ENCODE assay signal across 12 cellular contexts in genomic region chr17:48294193-48294909, GRCh38.
DNase-seq lines count a peak whose midpoint lies in the region; ATAC-seq, FAIRE-seq and TF ChIP-seq lines count a peak whose summit lies in the region.
"Had no signal": no experiment of that assay in that cellular context is flagged by ENCODE, and none has a peak within 500 bp of the region (broad histone marks: within the 10 kb centered on the region; RNA-seq: fewer than 3 reads in every experiment).

No MANE protein-coding gene starts in this region.

- no peak for DNase-seq in activated naive CD4-positive, alpha-beta T cell treated with anti-CD3 and anti-CD28 coated beads for 36 hours
- no peak for DNase-seq in activated naive CD4-positive, alpha-beta T cell treated with Interleukin-2 at 50 U/mL for 16 hours
- DNase-seq in PC-3, result no peak
- DNase-seq in K562 (ENCODE audit: extremely low read depth in 1 of 4, low spot score in 3 of 4), result no peak
- DNase-seq in stimulated activated naive CD8-positive, alpha-beta T cell treated with anti-CD3 and anti-CD28 coated beads, Interleukin-15, amount 100 ng/mL, for 72 hours, result no peak
- no peak for DNase-seq in endodermal cell
- DNase-seq in MCF 10A (ENCODE audit: unreplicated experiment), result no peak
- DNase-seq: NCI-H2171 treated with DMSO at 0.1 percent for 48 hours; stimulated activated naive B cell treated with anti-CD40 and anti-IgM and Interleukin-4, amounts not matched to agents 10 μg/mL and 1 μg/mL and 100 μg/mL, for 72 hours had no signal

- peaks cover 55% of the 10 kb centered on the region for H3K4me1 Mint-ChIP-seq in activated naive CD4-positive, alpha-beta T cell treated with anti-CD3 and anti-CD28 coated beads for 36 hours (ENCODE audit: low read depth)
- H3K4me1 Mint-ChIP-seq in stimulated activated naive CD8-positive, alpha-beta T cell treated with anti-CD3 and anti-CD28 coated beads, Interleukin-15, amount 100 ng/mL, for 72 hours, result peaks cover 52% of the 10 kb centered on the region
- H3K4me1 Mint-ChIP-seq in endodermal cell, result peaks cover 14% of the 10 kb centered on the region
- no peaks in the 10 kb centered on the region for H3K4me1 Mint-ChIP-seq in MCF 10A (ENCODE audit: insufficient read depth, unreplicated experiment)

- H3K79me2 ChIP-seq in PC-3 (ENCODE audit: low read length) (no peaks in the 10 kb centered on the region), K562 (ENCODE audit: control insufficient read depth, insufficient read depth, low read length) (no peaks in the 10 kb centered on the region)

- H3K4me2 ChIP-seq in PC-3 (ENCODE audit: low read length) (no peak overlapping the region), K562 (ENCODE audit: insufficient read depth, low read length) (peak overlapping the region; percentile 23; the same call in 1 of the 2 replicates)
- H3K4me2 ChIP-seq: GM23338 had no signal

- no peak overlapping the region for H3K4me3 ChIP-seq in PC-3 (ENCODE audit: low read length)
- no peak overlapping the region for H3K4me3 ChIP-seq in K562
- H3K4me3 ChIP-seq in endodermal cell (ENCODE audit: low read length), result no peak overlapping the region
- H3K4me3 ChIP-seq: GM23338 had no signal

- H3K9ac ChIP-seq in PC-3 (ENCODE audit: low read length) (no peak overlapping the region), K562 (ENCODE audit: insufficient read depth in 1 of 2, low read depth in 2 of 2, low read length in 2 of 2) (no peak overlapping the region), endodermal cell (ENCODE audit: extremely low read depth, low read length, poor library complexity, severe bottlenecking) (no peak overlapping the region)

- no peak for TF ChIP-seq RAD21 in K562 (CRISPR knock-in tag; conservative IDR thresholded peaks at IDR 0.05 in 1 of 2, IDR thresholded peaks at IDR 0.05 in 1 of 2)

- no peaks in the 10 kb centered on the region for H3K27me3 Mint-ChIP-seq in activated naive CD4-positive, alpha-beta T cell treated with anti-CD3 and anti-CD28 coated beads for 36 hours (ENCODE audit: low read depth)
- H3K27me3 Mint-ChIP-seq in stimulated activated naive CD8-positive, alpha-beta T cell treated with anti-CD3 and anti-CD28 coated beads, Interleukin-15, amount 100 ng/mL, for 72 hours, result no peaks in the 10 kb centered on the region
- H3K27me3 Mint-ChIP-seq in endodermal cell (ENCODE audit: insufficient read depth) (no peaks in the 10 kb centered on the region), MCF 10A (ENCODE audit: insufficient read depth, unreplicated experiment) (peaks cover 59% of the 10 kb centered on the region)
- H3K27me3 Mint-ChIP-seq: stimulated activated naive B cell treated with anti-CD40 and anti-IgM and Interleukin-4, amounts not matched to agents 10 μg/mL and 1 μg/mL and 100 μg/mL, for 72 hours had no signal

- H2AFZ ChIP-seq in PC-3 (ENCODE audit: low read length) (peak overlapping the region; percentile 69; the same call in 1 of the 2 replicates), K562 (ENCODE audit: low read depth, low read length) (peak overlapping the region; percentile 81)

- in situ Hi-C loops in K562 (cut with MboI), result no loop called here

- H3K27ac ChIP-seq in PC-3 (ENCODE audit: low read length) (no peak overlapping the region), K562 (ENCODE audit: extremely low read depth, low read depth, low read length) (peak overlapping the region; percentile 41; the same call in 1 of the 3 replicates), endodermal cell (ENCODE audit: low read depth, low read length) (no peak overlapping the region)

- POLR2A ChIA-PET in PC-3 (lab: Charles Lee; ENCODE audit: unreplicated experiment), result no interaction called here
- POLR2A ChIA-PET in K562 (lab: Yijun Ruan, JAX), result interaction anchor here (0.6 to 2.2 kb wide), 7 partner anchors 10 to 716 kb away, joined by 3 to 7 read pairs (median 4); no protein-coding TSS in a partner anchor
- POLR2A ChIA-PET in MCF 10A (lab: Yijun Ruan, JAX), result interaction anchor here (0.7 kb wide), 1 partner anchor 1907 kb away, joined by 3 read pairs; no protein-coding TSS in a partner anchor

- no peak for TF ChIP-seq POLR2A in K562 (conservative IDR thresholded peaks at IDR 0.05)

- no peaks in the 10 kb centered on the region for H3K27me3 ChIP-seq in PC-3 (ENCODE audit: low read length)
- no peaks in the 10 kb centered on the region for H3K27me3 ChIP-seq in K562 (ENCODE audit: control insufficient read depth in 2 of 2, insufficient read depth in 2 of 2, low read length in 2 of 2)
- no peaks in the 10 kb centered on the region for H3K27me3 ChIP-seq in endodermal cell (ENCODE audit: control insufficient read depth, insufficient read depth, low read length, poor library complexity, severe bottlenecking)

- ATAC-seq in PC-3, result no peak
- peak; percentile 54 for ATAC-seq in K562
- peak; percentile 58 for ATAC-seq in stimulated activated naive CD8-positive, alpha-beta T cell treated with anti-CD3 and anti-CD28 coated beads, Interleukin-15, amount 100 ng/mL, for 72 hours
- ATAC-seq in GM18511 (IDR thresholded peaks at IDR 0.05; ENCODE audit: unreplicated experiment), result no peak

- H3K36me3 ChIP-seq in PC-3 (ENCODE audit: low read depth, low read length), result no peaks in the 10 kb centered on the region
- no peaks in the 10 kb centered on the region for H3K36me3 ChIP-seq in K562 (ENCODE audit: control insufficient read depth, insufficient read depth, low read length)
- no peaks in the 10 kb centered on the region for H3K36me3 ChIP-seq in endodermal cell (ENCODE audit: control insufficient read depth, insufficient read depth, low read length)

- H4K20me1 ChIP-seq in PC-3 (ENCODE audit: low read length), result no peaks in the 10 kb centered on the region
- H4K20me1 ChIP-seq in K562 (replicated peaks; ENCODE audit: control insufficient read depth, insufficient read depth, low read length), result no peaks in the 10 kb centered on the region

- no peaks in the 10 kb centered on the region for H3K9me2 ChIP-seq in PC-3 (replicated peaks; ENCODE audit: low read length)

- no peaks in the 10 kb centered on the region for H3K9me1 ChIP-seq in K562 (ENCODE audit: control insufficient read depth, insufficient read depth, low read length)

- peak; percentile 27; the same call in 1 of the 2 replicates for TF ChIP-seq EP300 in K562 (IDR thresholded peaks at IDR 0.05; ENCODE audit: low read length)

- H3K9me3 ChIP-seq in PC-3 (ENCODE audit: low read length) (no peaks in the 10 kb centered on the region), K562 (replicated peaks; ENCODE audit: control insufficient read depth, insufficient read depth, low read depth, low read length) (no peaks in the 10 kb centered on the region), endodermal cell (ENCODE audit: control insufficient read depth, low read length) (no peaks in the 10 kb centered on the region)

- no peaks in the 10 kb centered on the region for H3K9me3 Mint-ChIP-seq in activated naive CD4-positive, alpha-beta T cell treated with anti-CD3 and anti-CD28 coated beads for 36 hours
- no peaks in the 10 kb centered on the region for H3K9me3 Mint-ChIP-seq in stimulated activated naive CD8-positive, alpha-beta T cell treated with anti-CD3 and anti-CD28 coated beads, Interleukin-15, amount 100 ng/mL, for 72 hours
- no peaks in the 10 kb centered on the region for H3K9me3 Mint-ChIP-seq in endodermal cell
- no peaks in the 10 kb centered on the region for H3K9me3 Mint-ChIP-seq in MCF 10A (ENCODE audit: unreplicated experiment)
- H3K9me3 Mint-ChIP-seq: GM23338; stimulated activated naive B cell treated with anti-CD40 and anti-IgM and Interleukin-4, amounts not matched to agents 10 μg/mL and 1 μg/mL and 100 μg/mL, for 72 hours had no signal

- CTCF ChIA-PET in activated naive CD4-positive, alpha-beta T cell treated with anti-CD3 and anti-CD28 coated beads for 36 hours (lab: Charles Lee), result interaction anchor here (0.6 to 1.6 kb wide), 7 partner anchors 14 to 268 kb away, joined by 3 to 9 read pairs (median 3); no protein-coding TSS in a partner anchor
- CTCF ChIA-PET in PC-3 (lab: Charles Lee), result no interaction called here
- CTCF ChIA-PET in K562 (lab: Yijun Ruan, JAX; ENCODE audit: low intra/inter-chr PET ratio), result no interaction called here
- CTCF ChIA-PET in MCF 10A (lab: Yijun Ruan, JAX), result interaction anchor here (0.9 to 2.5 kb wide), 2 partner anchors 13 to 299 kb away, joined by 4 to 7 read pairs; partner anchors contain the start of gene HOXB5

- BruUV-seq in PC-3 (replicated peaks; lab: Mats Ljungman, UMichigan), result no TSS peak
- BruUV-seq in K562 (replicated peaks; lab: Mats Ljungman, UMichigan), result no TSS peak
- no TSS peak for BruUV-seq in MCF 10A (replicated peaks; lab: Mats Ljungman, UMichigan)

- FAIRE-seq in K562 (lab: Jason Lieb, UNC), result no peak
- FAIRE-seq: RCC 7860 had no signal

- peaks cover 3% of the 10 kb centered on the region for H3K36me3 Mint-ChIP-seq in activated naive CD4-positive, alpha-beta T cell treated with anti-CD3 and anti-CD28 coated beads for 36 hours (ENCODE audit: low read depth)
- no peaks in the 10 kb centered on the region for H3K36me3 Mint-ChIP-seq in endodermal cell (ENCODE audit: low read depth)
- H3K36me3 Mint-ChIP-seq in MCF 10A (ENCODE audit: insufficient read depth, unreplicated experiment), result no peaks in the 10 kb centered on the region

- intact Hi-C loops in activated naive CD4-positive, alpha-beta T cell treated with anti-CD3 and anti-CD28 coated beads for 36 hours (cut with micrococcal nuclease), result loop anchor here (2.0 kb wide), 1 partner anchor 118 kb away; no protein-coding TSS in a partner anchor
- intact Hi-C loops in PC-3 (cut with micrococcal nuclease), result no loop called here
- intact Hi-C loops in K562 (cut with micrococcal nuclease), result no loop called here
- intact Hi-C loops in MCF 10A (cut with micrococcal nuclease), result no loop called here

- WGBS in K562 (ENCODE audit: insufficient coverage, low coverage, missing lambda C conversion rate), result 26% methylated on average over 11 of the region's 11 CpGs
- 79 to 90% methylated on average over 10 to 11 of the region's 11 CpGs for WGBS in endodermal cell (ENCODE audit: insufficient coverage in 1 of 2, insufficient read length in 1 of 2), 2 experiments

- peak overlapping the region; percentile 64 for H3K4me3 Mint-ChIP-seq in activated naive CD4-positive, alpha-beta T cell treated with anti-CD3 and anti-CD28 coated beads for 36 hours
- peak overlapping the region; percentile 80 to 88 for H3K4me3 Mint-ChIP-seq in stimulated activated naive CD8-positive, alpha-beta T cell treated with anti-CD3 and anti-CD28 coated beads, Interleukin-15, amount 100 ng/mL, for 72 hours
- H3K4me3 Mint-ChIP-seq in endodermal cell (no peak overlapping the region), MCF 10A (ENCODE audit: unreplicated experiment) (no peak overlapping the region)
- H3K4me3 Mint-ChIP-seq: GM23338 had no signal

- H3F3A ChIP-seq in PC-3 (ENCODE audit: low read length, unreplicated experiment), result no peaks in the 10 kb centered on the region

- H3K27ac Mint-ChIP-seq in activated naive CD4-positive, alpha-beta T cell treated with anti-CD3 and anti-CD28 coated beads for 36 hours, result peak overlapping the region; percentile 87
- H3K27ac Mint-ChIP-seq in stimulated activated naive CD8-positive, alpha-beta T cell treated with anti-CD3 and anti-CD28 coated beads, Interleukin-15, amount 100 ng/mL, for 72 hours, result peak overlapping the region in 1 of 2 donors; percentile 98
- H3K27ac Mint-ChIP-seq in endodermal cell (no peak overlapping the region), MCF 10A (ENCODE audit: low read depth, unreplicated experiment) (no peak overlapping the region)
- H3K27ac Mint-ChIP-seq: GM23338 had no signal

- H3K4me1 ChIP-seq in PC-3 (ENCODE audit: insufficient read depth, low read length) (peaks cover 13% of the 10 kb centered on the region), K562 (replicated peaks in 1 of 2; ENCODE audit: control insufficient read depth in 2 of 2, insufficient read depth in 2 of 2, low read length in 2 of 2) (no peaks in the 10 kb centered on the region), endodermal cell (ENCODE audit: control insufficient read depth, insufficient read depth, low read length) (no peaks in the 10 kb centered on the region)

- TF ChIP-seq CTCF in PC-3 (conservative IDR thresholded peaks at IDR 0.05; ENCODE audit: low read depth, low read length), result no peak
- no peak for TF ChIP-seq CTCF in K562 (IDR thresholded peaks at IDR 0.05 in 2 of 3, conservative IDR thresholded peaks at IDR 0.05 in 1 of 3; ENCODE audit: insufficient read depth in 2 of 3, low read depth in 1 of 3, low read length in 3 of 3)
- TF ChIP-seq CTCF in endodermal cell (conservative IDR thresholded peaks at IDR 0.05), result no peak
- no peak for TF ChIP-seq CTCF in MCF 10A (IDR thresholded peaks at IDR 0.05; ENCODE audit: unreplicated experiment)

Comparison
In these comparisons a context has a peak if more than half of its experiments do, and no peak if none do; other contexts are left out.
1. H3K4me3 Mint-ChIP-seq: peak in activated naive CD4-positive, alpha-beta T cell treated with anti-CD3 and anti-CD28 coated beads for 36 hours (single experiment) and stimulated activated naive CD8-positive, alpha-beta T cell treated with anti-CD3 and anti-CD28 coated beads, Interleukin-15, amount 100 ng/mL, for 72 hours (2 of 2); none in endodermal cell (single experiment) and MCF 10A (single experiment).
2. ATAC-seq: peak in K562 (single experiment) and stimulated activated naive CD8-positive, alpha-beta T cell treated with anti-CD3 and anti-CD28 coated beads, Interleukin-15, amount 100 ng/mL, for 72 hours (single experiment); none in PC-3 (single experiment) and GM18511 (single experiment).
3. CTCF ChIA-PET loops: an anchor here in activated naive CD4-positive, alpha-beta T cell treated with anti-CD3 and anti-CD28 coated beads for 36 hours (0.6 to 1.6 kb wide) and MCF 10A (0.9 to 2.5 kb wide); none called in PC-3 and K562.